Comparison of ENCODE assay signal across 1 cellular context in genomic region chr7:44277851-44278250, GRCh38.
TF ChIP-seq lines count a peak whose summit lies in the region.

No MANE protein-coding gene starts in this region.

TF ChIP-seq in HepG2, 621 proteins besides CTCF, POLR2A, EP300 and RAD21 (continued from another document):
- TF ChIP-seq AFF4 (CRISPR knock-in tag; IDR thresholded peaks at IDR 0.05) (no peak), BCL3 (CRISPR knock-in tag; IDR thresholded peaks at IDR 0.05) (no peak), ARID3A (IDR thresholded peaks at IDR 0.05; ENCODE audit: low read depth, low read length) (no peak), RFX3 (CRISPR knock-in tag; IDR thresholded peaks at IDR 0.05) (no peak), GLI4 (CRISPR knock-in tag; IDR thresholded peaks at IDR 0.05; ENCODE audit: borderline replicate concordance) (no peak), ZGPAT (CRISPR knock-in tag; IDR thresholded peaks at IDR 0.05) (no peak), HOXD1 (CRISPR knock-in tag; IDR thresholded peaks at IDR 0.05) (no peak)
TF ChIP-seq in HepG2: peak in this region for 0.
